Comparison of ENCODE assay signal across 23 cellular contexts in genomic region chr2:122145805-122146204, GRCh38.
A peak's percentile ranks its signal among the peaks of the same experiment; 100 is the strongest.
DNase-seq lines count a peak whose midpoint lies in the region; ATAC-seq, FAIRE-seq and TF ChIP-seq lines count a peak whose summit lies in the region.
"Had no signal": no experiment of that assay in that cellular context is flagged by ENCODE, and none has a peak within 500 bp of the region (broad histone marks: within the 10 kb centered on the region; RNA-seq: fewer than 3 reads in every experiment).

No MANE protein-coding gene starts in this region.

- TF ChIP-seq EP300 in Ishikawa (IDR thresholded peaks at IDR 0.05; ENCODE audit: borderline replicate concordance) (no peak), ovary (IDR thresholded peaks at IDR 0.05) (no peak)

- ATAC-seq in HG03039 (IDR thresholded peaks at IDR 0.05; ENCODE audit: unreplicated experiment): no peak
- ATAC-seq: activated CD8-positive, alpha-beta memory T cell treated with anti-CD3 and anti-CD28 coated beads, Interleukin-2, amount 10 ng/mL, durations not matched to agents 7 days and 5 days; activated naive CD8-positive, alpha-beta T cell treated with anti-CD3 and anti-CD28 coated beads, Interleukin-2, amount 50 U/mL, for 24 hours; foreskin keratinocyte; right cardiac atrium had no signal

- H3K9me3 ChIP-seq in ovary: no peaks in the 10 kb centered on the region
- H3K9me3 ChIP-seq: breast epithelium, SK-N-SH had no signal

- no peaks in the 10 kb centered on the region for H3K4me1 ChIP-seq in ovary (ENCODE audit: insufficient read depth)
- H3K4me1 ChIP-seq: breast epithelium, foreskin keratinocyte had no signal

- no peak for FAIRE-seq in GM19239 (lab: Jason Lieb, UNC)
- FAIRE-seq: keratinocyte had no signal

- H3K27me3 ChIP-seq in ovary: no peaks in the 10 kb centered on the region
- H3K27me3 ChIP-seq: breast epithelium, foreskin keratinocyte had no signal

- DNase-seq in NCI-H2081 (lab: John Stamatoyannopoulos, UW) (peak; percentile 28 to 54), NCI-H2081 treated with DMSO at 0.1 percent for 48 hours (lab: John Stamatoyannopoulos, UW) (no peak), NCI-H345 treated with DMSO at 0.1 percent for 48 hours (lab: John Stamatoyannopoulos, UW; ENCODE audit: unreplicated experiment) (peak; percentile 53), kidney glomerular epithelial cell (lab: John Stamatoyannopoulos, UW) (peak; percentile 5), GM19239 (ENCODE audit: insufficient read length, low spot score) (no peak), ovary (no peak)
- DNase-seq: activated CD8-positive, alpha-beta memory T cell treated with anti-CD3 and anti-CD28 coated beads, Interleukin-2, amount 10 ng/mL, durations not matched to agents 7 days and 5 days; activated naive CD8-positive, alpha-beta T cell treated with anti-CD3 and anti-CD28 coated beads, Interleukin-2, amount 50 U/mL, for 24 hours; C1 segment of cervical spinal cord; foreskin keratinocyte; HFFc6; hypothalamus; IMR-90; MV-4-11; occipital lobe; right cardiac atrium; SK-N-SH; stimulated activated CD4-positive, alpha-beta T cell treated with anti-CD3 and anti-CD28 coated beads, Interleukin-15, amount 100 ng/mL, for 24 hours; T-helper 9 cell had no signal

- intact Hi-C loops in ovary (cut with DNase I): no loop called here

- no peak for TF ChIP-seq CTCF in ovary (IDR thresholded peaks at IDR 0.05)

- no peak overlapping the region for H3K4me3 ChIP-seq in ovary
- H3K4me3 ChIP-seq: breast epithelium had no signal

- H3K27ac ChIP-seq in ovary: no peak overlapping the region
- H3K27ac ChIP-seq: breast epithelium, foreskin keratinocyte had no signal

- no peak for TF ChIP-seq POLR2A in ovary (IDR thresholded peaks at IDR 0.05)

- WGBS in ovary, 3 donors: 88 to 92% (median 89%) methylated on average over 3 of the region's 3 CpGs

- TF ChIP-seq RAD21 in Ishikawa (IDR thresholded peaks at IDR 0.05; ENCODE audit: low read depth): peak; percentile 54

- no peaks in the 10 kb centered on the region for H3K36me3 ChIP-seq in ovary
- H3K36me3 ChIP-seq: breast epithelium had no signal

TF ChIP-seq in Ishikawa, 13 proteins besides CTCF, POLR2A, EP300 and RAD21:
- TF ChIP-seq FOXM1 (IDR thresholded peaks at IDR 0.05; ENCODE audit: borderline replicate concordance, low read depth): no peak
- TF ChIP-seq CEBPB (IDR thresholded peaks at IDR 0.05): no peak
- no peak for TF ChIP-seq REST (IDR thresholded peaks at IDR 0.05; ENCODE audit: low read depth)
- TF ChIP-seq CREB1 (IDR thresholded peaks at IDR 0.05; ENCODE audit: low read depth): no peak
- TF ChIP-seq TAF1 (IDR thresholded peaks at IDR 0.05; ENCODE audit: low read depth): no peak
- no peak for TF ChIP-seq ZBTB7A (IDR thresholded peaks at IDR 0.05; ENCODE audit: low read depth)
- TF ChIP-seq TEAD4 (IDR thresholded peaks at IDR 0.05): no peak
- TF ChIP-seq NFIC (IDR thresholded peaks at IDR 0.05): no peak
- TF ChIP-seq TCF12 (IDR thresholded peaks at IDR 0.05; ENCODE audit: low read depth): no peak
- no peak for TF ChIP-seq MAX (IDR thresholded peaks at IDR 0.05)
- no peak for TF ChIP-seq EGR1 (IDR thresholded peaks at IDR 0.05)
- TF ChIP-seq USF1 (IDR thresholded peaks at IDR 0.05): no peak
- no peak for TF ChIP-seq YY1 (IDR thresholded peaks at IDR 0.05; ENCODE audit: low read depth)

Comparison
In these comparisons a context has a peak if more than half of its experiments do, and no peak if none do; other contexts are left out.
1. DNase-seq: peak in NCI-H2081 (2 of 2), NCI-H345 treated with DMSO at 0.1 percent for 48 hours (single experiment) and kidney glomerular epithelial cell (single experiment); none in NCI-H2081 treated with DMSO at 0.1 percent for 48 hours (single experiment), GM19239 (single experiment) and ovary (0 of 5).